Comparison of ENCODE assay signal across 1 cellular context in genomic region chr17:63830278-63830677, GRCh38.
TF ChIP-seq lines count a peak whose summit lies in the region.

No MANE protein-coding gene starts in this region.

TF ChIP-seq in SK-N-SH treated with all-trans-retinoic acid at 6 μM for 48 hours, 23 proteins besides CTCF, POLR2A, EP300 and RAD21 (continued from another document):
- TF ChIP-seq ZC3H10 (CRISPR knock-in tag; IDR thresholded peaks at IDR 0.05), result no peak
- no peak for TF ChIP-seq ZFP3 (CRISPR knock-in tag; IDR thresholded peaks at IDR 0.05)
- TF ChIP-seq, protein P1, sequence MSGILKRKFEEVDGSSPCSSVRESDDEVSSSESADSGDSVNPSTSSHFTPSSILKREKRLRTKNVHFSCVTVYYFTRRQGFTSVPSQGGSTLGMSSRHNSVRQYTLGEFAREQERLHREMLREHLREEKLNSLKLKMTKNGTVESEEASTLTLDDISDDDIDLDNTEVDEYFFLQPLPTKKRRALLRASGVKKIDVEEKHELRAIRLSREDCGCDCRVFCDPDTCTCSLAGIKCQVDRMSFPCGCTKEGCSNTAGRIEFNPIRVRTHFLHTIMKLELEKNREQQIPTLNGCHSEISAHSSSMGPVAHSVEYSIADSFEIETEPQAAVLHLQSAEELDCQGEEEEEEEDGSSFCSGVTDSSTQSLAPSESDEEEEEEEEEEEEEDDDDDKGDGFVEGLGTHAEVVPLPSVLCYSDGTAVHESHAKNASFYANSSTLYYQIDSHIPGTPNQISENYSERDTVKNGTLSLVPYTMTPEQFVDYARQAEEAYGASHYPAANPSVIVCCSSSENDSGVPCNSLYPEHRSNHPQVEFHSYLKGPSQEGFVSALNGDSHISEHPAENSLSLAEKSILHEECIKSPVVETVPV (CRISPR knock-in tag; IDR thresholded peaks at IDR 0.05), result no peak
- no peak for TF ChIP-seq ESRRG (CRISPR knock-in tag; IDR thresholded peaks at IDR 0.05)
- no peak for TF ChIP-seq ARNTL (CRISPR knock-in tag; IDR thresholded peaks at IDR 0.05; ENCODE audit: borderline replicate concordance, low read depth)
